1 cellular context compared by ENCODE assay signal in the genomic region with DNA sequence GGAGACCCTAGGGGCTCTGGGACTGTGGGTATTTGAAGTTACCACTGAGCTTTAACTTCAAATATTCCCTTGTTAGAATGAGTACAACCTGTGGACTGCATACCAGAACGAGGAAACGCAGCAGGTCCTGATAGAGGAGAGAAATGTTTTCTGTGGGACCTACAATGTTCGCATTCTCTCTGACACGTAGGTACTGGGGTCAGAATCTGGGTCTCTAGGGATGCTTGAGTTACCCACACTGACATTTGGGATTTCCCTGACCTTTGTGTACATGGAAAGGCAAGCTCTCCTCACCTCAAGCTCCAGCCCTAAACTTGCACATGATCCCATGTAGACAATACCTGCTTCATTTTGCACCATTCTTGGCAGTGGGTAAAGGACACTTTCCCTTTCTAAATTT. TPM values are rescaled to one million over a fixed set of nuclear protein-coding genes. Genes with fewer than 3 reads are reported as not detected.
"Had no signal": no experiment of that assay in that cellular context is flagged by ENCODE, and none has a peak within 500 bp of the region (broad histone marks: within the 10 kb centered on the region; RNA-seq: fewer than 3 reads in every experiment).

No MANE protein-coding gene starts in this region.

RNA-seq across cellular contexts. Expression of gene FBXW10, which starts 12.1 kb away (rescaled TPM):
- total RNA-seq: G401 had no signal
